1 cellular context compared by ENCODE assay signal in genomic region chr2:112749755-112750559, GRCh38.
A peak's percentile ranks its signal among the peaks of the same experiment; 100 is the strongest.
TF ChIP-seq lines count a peak whose summit lies in the region.

No MANE protein-coding gene starts in this region.

TF ChIP-seq in HepG2, 621 proteins besides CTCF, POLR2A, EP300 and RAD21 (continued from another document and continues in another):
- no peak for TF ChIP-seq REST (IDR thresholded peaks at IDR 0.05; ENCODE audit: borderline replicate concordance in 1 of 2, low read depth in 1 of 2, low read length in 2 of 2)
- no peak for TF ChIP-seq STAT6 (CRISPR knock-in tag; IDR thresholded peaks at IDR 0.05; ENCODE audit: borderline replicate concordance)
- TF ChIP-seq ZNF749 (CRISPR knock-in tag; IDR thresholded peaks at IDR 0.05; ENCODE audit: borderline replicate concordance): no peak
- TF ChIP-seq ZBTB26 (CRISPR knock-in tag; IDR thresholded peaks at IDR 0.05; ENCODE audit: borderline replicate concordance): 0 out of 2 replicates have a peak, but pooled peaks have one; percentile 44
- TF ChIP-seq, protein P1, sequence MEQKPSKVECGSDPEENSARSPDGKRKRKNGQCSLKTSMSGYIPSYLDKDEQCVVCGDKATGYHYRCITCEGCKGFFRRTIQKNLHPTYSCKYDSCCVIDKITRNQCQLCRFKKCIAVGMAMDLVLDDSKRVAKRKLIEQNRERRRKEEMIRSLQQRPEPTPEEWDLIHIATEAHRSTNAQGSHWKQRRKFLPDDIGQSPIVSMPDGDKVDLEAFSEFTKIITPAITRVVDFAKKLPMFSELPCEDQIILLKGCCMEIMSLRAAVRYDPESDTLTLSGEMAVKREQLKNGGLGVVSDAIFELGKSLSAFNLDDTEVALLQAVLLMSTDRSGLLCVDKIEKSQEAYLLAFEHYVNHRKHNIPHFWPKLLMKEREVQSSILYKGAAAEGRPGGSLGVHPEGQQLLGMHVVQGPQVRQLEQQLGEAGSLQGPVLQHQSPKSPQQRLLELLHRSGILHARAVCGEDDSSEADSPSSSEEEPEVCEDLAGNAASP (CRISPR knock-in tag; IDR thresholded peaks at IDR 0.05; ENCODE audit: borderline replicate concordance): peak; percentile 65
- no peak for TF ChIP-seq ZNF460 (CRISPR knock-in tag; IDR thresholded peaks at IDR 0.05; ENCODE audit: borderline replicate concordance)
- peak; percentile 59; the same call in 1 of the 2 replicates for TF ChIP-seq TGIF2 (CRISPR knock-in tag; IDR thresholded peaks at IDR 0.05)
- TF ChIP-seq ZNF598 (CRISPR knock-in tag; IDR thresholded peaks at IDR 0.05; ENCODE audit: borderline replicate concordance): no peak
- TF ChIP-seq IKZF5 (CRISPR knock-in tag; IDR thresholded peaks at IDR 0.05): peak; percentile 57; the same call in 1 of the 2 replicates
- no peak for TF ChIP-seq CBX2 (IDR thresholded peaks at IDR 0.05; ENCODE audit: low read depth, low read length)
- TF ChIP-seq CBX2 (CRISPR knock-in tag; IDR thresholded peaks at IDR 0.05; ENCODE audit: low read depth): 0 out of 2 replicates have a peak, but pooled peaks have one; percentile 51
- TF ChIP-seq, protein P2, sequence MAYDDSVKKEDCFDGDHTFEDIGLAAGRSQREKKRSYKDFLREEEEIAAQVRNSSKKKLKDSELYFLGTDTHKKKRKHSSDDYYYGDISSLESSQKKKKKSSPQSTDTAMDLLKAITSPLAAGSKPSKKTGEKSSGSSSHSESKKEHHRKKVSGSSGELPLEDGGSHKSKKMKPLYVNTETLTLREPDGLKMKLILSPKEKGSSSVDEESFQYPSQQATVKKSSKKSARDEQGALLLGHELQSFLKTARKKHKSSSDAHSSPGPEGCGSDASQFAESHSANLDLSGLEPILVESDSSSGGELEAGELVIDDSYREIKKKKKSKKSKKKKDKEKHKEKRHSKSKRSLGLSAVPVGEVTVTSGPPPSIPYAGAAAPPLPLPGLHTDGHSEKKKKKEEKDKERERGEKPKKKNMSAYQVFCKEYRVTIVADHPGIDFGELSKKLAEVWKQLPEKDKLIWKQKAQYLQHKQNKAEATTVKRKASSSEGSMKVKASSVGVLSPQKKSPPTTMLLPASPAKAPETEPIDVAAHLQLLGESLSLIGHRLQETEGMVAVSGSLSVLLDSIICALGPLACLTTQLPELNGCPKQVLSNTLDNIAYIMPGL (CRISPR knock-in tag; IDR thresholded peaks at IDR 0.05; ENCODE audit: borderline replicate concordance in 1 of 2, low read depth in 1 of 2): peak in 1 of 2 experiments; percentile 52; a peak in 1 of 4 replicates
- 0 out of 2 replicates have a peak, but pooled peaks have one; percentile 4 for TF ChIP-seq NCOR1 (IDR thresholded peaks at IDR 0.05; ENCODE audit: borderline replicate concordance, low read length)
- no peak for TF ChIP-seq ISL2 (CRISPR knock-in tag; IDR thresholded peaks at IDR 0.05)
- TF ChIP-seq HNRNPL (IDR thresholded peaks at IDR 0.05; ENCODE audit: low read depth, low read length): no peak
- no peak for TF ChIP-seq AGO2 (optimal IDR thresholded peaks at IDR 0.05; ENCODE audit: low read depth, low read length)
- TF ChIP-seq ZNF205 (CRISPR knock-in tag; IDR thresholded peaks at IDR 0.05): no peak
- TF ChIP-seq ATF2 (CRISPR knock-in tag; IDR thresholded peaks at IDR 0.05): peak; percentile 58; the same call in 1 of the 2 replicates
- TF ChIP-seq DPF2 (CRISPR knock-in tag; IDR thresholded peaks at IDR 0.05; ENCODE audit: borderline replicate concordance, low read depth): no peak
- TF ChIP-seq ZNF615 (CRISPR knock-in tag; IDR thresholded peaks at IDR 0.05; ENCODE audit: borderline replicate concordance): no peak
- peak; percentile 49; the same call in 1 of the 2 replicates for TF ChIP-seq THAP11 (CRISPR knock-in tag; IDR thresholded peaks at IDR 0.05)
- no peak for TF ChIP-seq STAT5B (CRISPR knock-in tag; IDR thresholded peaks at IDR 0.05)
- TF ChIP-seq ZIK1 (CRISPR knock-in tag; IDR thresholded peaks at IDR 0.05; ENCODE audit: borderline replicate concordance, low read depth): no peak
- TF ChIP-seq FOXA3 (CRISPR knock-in tag; IDR thresholded peaks at IDR 0.05): peak; percentile 50; the same call in 1 of the 2 replicates
- TF ChIP-seq SMAD3 (CRISPR knock-in tag; IDR thresholded peaks at IDR 0.05): 0 out of 2 replicates have a peak, but pooled peaks have one; percentile 55
- TF ChIP-seq GPN1 (CRISPR knock-in tag; IDR thresholded peaks at IDR 0.05; ENCODE audit: borderline replicate concordance): no peak
- TF ChIP-seq ZNF383 (CRISPR knock-in tag; IDR thresholded peaks at IDR 0.05; ENCODE audit: borderline replicate concordance): no peak
- peak; percentile 54; the same call in 1 of the 2 replicates for TF ChIP-seq ZBTB25 (CRISPR knock-in tag; IDR thresholded peaks at IDR 0.05)
- TF ChIP-seq HMGXB3 (CRISPR knock-in tag; IDR thresholded peaks at IDR 0.05; ENCODE audit: borderline replicate concordance): peak; percentile 62; the same call in 1 of the 2 replicates
